In the genomic region with DNA sequence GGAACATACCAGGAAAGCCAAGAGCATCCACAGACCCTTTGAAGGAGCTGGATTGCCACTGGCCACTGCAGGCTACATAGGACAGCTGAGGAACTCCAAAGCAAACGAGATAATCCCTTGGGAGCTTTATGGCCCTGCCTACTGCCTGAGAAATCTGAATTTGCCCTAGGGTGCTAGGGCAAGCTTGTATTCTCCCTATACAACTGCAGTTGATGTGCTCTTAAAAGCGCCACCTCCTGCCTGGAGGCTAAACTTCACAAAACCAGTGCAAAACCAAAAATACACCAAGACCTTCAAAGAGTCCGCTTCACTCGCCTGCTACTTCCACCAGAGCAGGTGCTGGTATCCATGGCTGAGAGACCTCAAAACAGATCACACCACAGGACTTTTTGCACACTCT, we compare ENCODE assay signal across 1 cellular context.
TF ChIP-seq lines count a peak whose summit lies in the region.

No MANE protein-coding gene starts in this region.

TF ChIP-seq in K562, 482 proteins besides CTCF, POLR2A, EP300 and RAD21:
- no peak for TF ChIP-seq ARID3A (IDR thresholded peaks at IDR 0.05; ENCODE audit: borderline replicate concordance, low read depth, low read length)
